Comparison of ENCODE assay signal across 23 cellular contexts in the genomic region with DNA sequence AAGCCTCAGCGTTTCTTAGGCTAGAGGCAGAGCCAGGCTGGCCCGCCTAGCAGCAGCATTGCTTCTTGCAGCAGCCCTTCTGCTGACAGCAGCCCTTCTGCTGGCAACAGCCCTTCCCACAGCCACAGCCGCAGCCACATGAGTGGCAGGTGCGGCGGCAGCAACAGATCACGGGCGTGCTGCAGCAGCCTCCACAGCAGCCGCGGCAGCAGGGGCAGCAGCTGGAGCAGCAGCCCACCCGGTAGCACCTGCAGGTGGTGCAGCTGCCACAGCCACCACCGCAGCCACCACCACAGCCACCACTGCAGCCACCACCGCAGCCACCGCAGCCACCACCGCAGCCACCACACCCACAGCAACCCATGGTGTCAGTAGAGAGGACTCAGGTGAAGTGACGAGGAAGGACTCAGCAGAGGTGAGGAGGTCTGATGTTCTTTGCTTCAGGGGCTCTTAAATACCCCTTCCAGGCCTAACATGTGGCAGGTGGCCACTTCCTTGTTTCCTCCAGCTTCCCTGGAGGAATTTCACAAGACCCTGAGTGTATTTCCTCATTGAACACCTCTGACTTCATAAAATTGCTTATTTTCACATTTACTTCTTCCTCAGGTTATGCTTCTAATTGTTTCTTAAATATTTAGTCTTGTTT. TPM values are rescaled to one million over a fixed set of nuclear protein-coding genes. Genes with fewer than 3 reads are reported as not detected.
"Had no signal": no experiment of that assay in that cellular context is flagged by ENCODE, and none has a peak within 500 bp of the region (broad histone marks: within the 10 kb centered on the region; RNA-seq: fewer than 3 reads in every experiment).

A gene with protein sequence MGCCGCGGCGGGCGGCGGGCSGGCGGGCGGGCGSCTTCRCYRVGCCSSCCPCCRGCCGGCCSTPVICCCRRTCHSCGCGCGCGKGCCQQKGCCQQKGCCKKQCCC (minus strand): TSS at position 364 of the 646 bp plus-strand sequence. CDS start 0 bp downstream, at position 364.

- H3K27me3 ChIP-seq: esophagus muscularis mucosa, vagina had no signal

- H3K27ac Mint-ChIP-seq: activated B cell treated with CpG ODN at 0.5 μM for 24 hours; activated CD4-positive, alpha-beta memory T cell treated with anti-CD3 and anti-CD28 coated beads, Interleukin-2, amount 10 ng/mL, durations not matched to agents 7 days and 5 days; activated CD8-positive, alpha-beta memory T cell treated with anti-CD3 and anti-CD28 coated beads, Interleukin-2, amount 10 ng/mL, durations not matched to agents 7 days and 5 days; activated naive CD8-positive, alpha-beta T cell; dendritic cell treated with granulocyte-macrophage colony-stimulating factor and Interleukin-4, amounts not matched to agents 40 ng/mL and 50 ng/mL, for 4 days; immature natural killer cell; natural killer cell; T-helper 2 cell treated with Interferon-gamma antibody and Interleukin-4, amounts not matched to agents 5 μg/mL and 100 μg/mL, for 36 hours had no signal

- ATAC-seq: activated CD8-positive, alpha-beta memory T cell treated with anti-CD3 and anti-CD28 coated beads, Interleukin-2, amount 10 ng/mL, durations not matched to agents 7 days and 5 days; gastroesophageal sphincter; heart right ventricle; natural killer cell; stimulated activated naive CD8-positive, alpha-beta T cell treated with anti-CD3 and anti-CD28 coated beads, Interleukin-15, Interleukin-2, amounts not matched to agents 100 U/mL and 50 U/mL, for 24 hours had no signal

- FAIRE-seq: endothelial cell of umbilical vein had no signal

- H3K36me3 ChIP-seq: esophagus muscularis mucosa, gastroesophageal sphincter, heart right ventricle, neutrophil, tibial nerve, vagina had no signal

- H3K4me1 ChIP-seq: esophagus muscularis mucosa, gastroesophageal sphincter, heart right ventricle, tibial nerve, vagina had no signal

- H3K27ac ChIP-seq: esophagus muscularis mucosa, gastroesophageal sphincter, heart right ventricle, neutrophil, tibial nerve, vagina had no signal

- H3K9me3 ChIP-seq: esophagus muscularis mucosa, gastroesophageal sphincter, heart right ventricle, neutrophil, tibial nerve, vagina had no signal

- DNase-seq: activated B cell treated with CpG ODN at 0.5 μM for 24 hours; activated CD4-positive, alpha-beta memory T cell treated with anti-CD3 and anti-CD28 coated beads, Interleukin-2, amount 10 ng/mL, durations not matched to agents 7 days and 5 days; activated CD4-positive, alpha-beta T cell treated with anti-CD3 and anti-CD28 coated beads for 48 hours; activated CD8-positive, alpha-beta memory T cell treated with anti-CD3 and anti-CD28 coated beads, Interleukin-2, amount 10 ng/mL, durations not matched to agents 7 days and 5 days; effector memory CD4-positive, alpha-beta T cell; heart right ventricle; immature natural killer cell; kidney glomerular epithelial cell; natural killer cell; retina; stimulated activated naive CD8-positive, alpha-beta T cell treated with anti-CD3 and anti-CD28 coated beads, Interleukin-15, Interleukin-2, amounts not matched to agents 100 U/mL and 50 U/mL, for 24 hours had no signal

- H3K4me3 Mint-ChIP-seq: activated B cell treated with CpG ODN at 0.5 μM for 24 hours; activated CD4-positive, alpha-beta memory T cell treated with anti-CD3 and anti-CD28 coated beads, Interleukin-2, amount 10 ng/mL, durations not matched to agents 7 days and 5 days; activated CD8-positive, alpha-beta memory T cell treated with anti-CD3 and anti-CD28 coated beads, Interleukin-2, amount 10 ng/mL, durations not matched to agents 7 days and 5 days; activated naive CD8-positive, alpha-beta T cell; dendritic cell treated with granulocyte-macrophage colony-stimulating factor and Interleukin-4, amounts not matched to agents 40 ng/mL and 50 ng/mL, for 4 days; immature natural killer cell; natural killer cell; T-helper 2 cell treated with Interferon-gamma antibody and Interleukin-4, amounts not matched to agents 5 μg/mL and 100 μg/mL, for 36 hours had no signal

- H3K9me3 Mint-ChIP-seq: activated B cell treated with CpG ODN at 0.5 μM for 24 hours; activated CD4-positive, alpha-beta memory T cell treated with anti-CD3 and anti-CD28 coated beads, Interleukin-2, amount 10 ng/mL, durations not matched to agents 7 days and 5 days; dendritic cell treated with granulocyte-macrophage colony-stimulating factor and Interleukin-4, amounts not matched to agents 40 ng/mL and 50 ng/mL, for 4 days; immature natural killer cell; natural killer cell; T-helper 2 cell treated with Interferon-gamma antibody and Interleukin-4, amounts not matched to agents 5 μg/mL and 100 μg/mL, for 36 hours had no signal

- H3K4me3 ChIP-seq: esophagus muscularis mucosa, gastroesophageal sphincter, heart right ventricle, tibial nerve, vagina had no signal

- H3K4me1 Mint-ChIP-seq: activated B cell treated with CpG ODN at 0.5 μM for 24 hours; activated CD4-positive, alpha-beta memory T cell treated with anti-CD3 and anti-CD28 coated beads, Interleukin-2, amount 10 ng/mL, durations not matched to agents 7 days and 5 days; activated CD8-positive, alpha-beta memory T cell treated with anti-CD3 and anti-CD28 coated beads, Interleukin-2, amount 10 ng/mL, durations not matched to agents 7 days and 5 days; immature natural killer cell; natural killer cell had no signal

RNA-seq across cellular contexts. Expression of the gene that starts here (rescaled TPM):
- total RNA-seq: activated B cell treated with CpG ODN at 0.5 μM for 24 hours; activated CD4-positive, alpha-beta memory T cell treated with anti-CD3 and anti-CD28 coated beads, Interleukin-2, amount 10 ng/mL, durations not matched to agents 7 days and 5 days; activated CD8-positive, alpha-beta memory T cell treated with anti-CD3 and anti-CD28 coated beads, Interleukin-2, amount 10 ng/mL, durations not matched to agents 7 days and 5 days; cerebellum; endothelial cell of umbilical vein; esophagus muscularis mucosa; gastroesophageal sphincter; heart right ventricle; mesenteric fat pad; natural killer cell; skeletal muscle tissue; tibial nerve; vagina had no signal
- polyA plus RNA-seq: endothelial cell of umbilical vein, heart right ventricle, immature natural killer cell had no signal
